Comparison of ENCODE assay signal across 19 cellular contexts in the genomic region with DNA sequence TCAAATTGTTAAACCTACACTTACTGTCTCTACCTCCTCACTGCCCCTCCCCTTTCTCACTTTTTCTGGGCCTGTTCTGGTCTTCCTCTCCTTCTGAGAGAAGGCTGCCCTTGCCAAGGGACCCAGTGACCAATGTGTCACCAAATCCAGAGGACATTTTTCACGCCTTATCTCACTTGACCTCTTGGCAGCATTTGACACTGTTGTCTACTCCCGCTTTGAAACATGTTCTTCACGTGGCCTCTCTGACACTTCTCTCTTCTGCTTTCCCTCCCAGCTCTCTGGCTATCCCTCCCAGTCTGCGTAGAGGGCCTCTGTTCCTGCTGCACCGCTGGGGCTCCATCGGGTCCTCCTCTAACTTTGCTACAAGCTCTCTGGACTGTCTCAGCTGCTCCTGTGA. TPM values are rescaled to one million over a fixed set of nuclear protein-coding genes. Genes with fewer than 3 reads are reported as not detected.
DNase-seq lines count a peak whose midpoint lies in the region; ATAC-seq, FAIRE-seq and TF ChIP-seq lines count a peak whose summit lies in the region.
"Had no signal": no experiment of that assay in that cellular context is flagged by ENCODE, and none has a peak within 500 bp of the region (broad histone marks: within the 10 kb centered on the region; RNA-seq: fewer than 3 reads in every experiment).

No MANE protein-coding gene starts in this region.

- ATAC-seq in K562 = peak; percentile 66
- peak; percentile 5 for ATAC-seq in stimulated activated naive CD8-positive, alpha-beta T cell treated with anti-CD3 and anti-CD28 coated beads, Interleukin-15, amount 100 ng/mL, for 72 hours

- no peak for TF ChIP-seq POLR2A in K562 (conservative IDR thresholded peaks at IDR 0.05)

- POLR2A ChIA-PET in K562 (lab: Yijun Ruan, JAX) = interaction anchor here (0.6 to 3.7 kb wide), 5 partner anchors 10 to 118 kb away, joined by 3 to 17 read pairs (median 3); no protein-coding TSS in a partner anchor

- TF ChIP-seq RAD21 in K562 (CRISPR knock-in tag; conservative IDR thresholded peaks at IDR 0.05 in 1 of 2, IDR thresholded peaks at IDR 0.05 in 1 of 2) = no peak

- peak overlapping the region; percentile 22; the same call in 1 of the 2 replicates for H3K4me2 ChIP-seq in K562 (ENCODE audit: insufficient read depth, low read length)
- H3K4me2 ChIP-seq: SK-N-SH had no signal

- CTCF ChIA-PET in K562 (lab: Yijun Ruan, JAX; ENCODE audit: low intra/inter-chr PET ratio) = no interaction called here

- H3K9me3 Mint-ChIP-seq in stimulated activated naive CD8-positive, alpha-beta T cell treated with anti-CD3 and anti-CD28 coated beads, Interleukin-15, amount 100 ng/mL, for 72 hours = no peaks in the 10 kb centered on the region
- no peaks in the 10 kb centered on the region for H3K9me3 Mint-ChIP-seq in type B pancreatic cell
- H3K9me3 Mint-ChIP-seq: activated T-cell treated with anti-CD3 and anti-CD28 coated beads, Interleukin-2, amount 50 U/mL, for 4 hours had no signal

- 3% methylated on average over 6 of the region's 6 CpGs for WGBS in K562 (ENCODE audit: insufficient coverage, low coverage, missing lambda C conversion rate)

- H3K4me1 ChIP-seq in left ventricle myocardium inferior (peaks cover 36% of the 10 kb centered on the region), K562 (replicated peaks in 1 of 2; ENCODE audit: control insufficient read depth in 2 of 2, insufficient read depth in 2 of 2, low read length in 2 of 2) (peaks cover 31 to 44% of the 10 kb centered on the region in 2 experiments)
- H3K4me1 ChIP-seq: BE2C, parathyroid adenoma had no signal

- H3K9me1 ChIP-seq in K562 (ENCODE audit: control insufficient read depth, insufficient read depth, low read length) = peaks cover 3% of the 10 kb centered on the region

- intact Hi-C loops in left ventricle myocardium inferior (cut with micrococcal nuclease) = no loop called here
- intact Hi-C loops in cardiac septum (cut with DNase I) = no loop called here
- intact Hi-C loops in K562 (cut with micrococcal nuclease) = no loop called here

- no peak for TF ChIP-seq EP300 in K562 (IDR thresholded peaks at IDR 0.05; ENCODE audit: low read length)

- FAIRE-seq in K562 (lab: Jason Lieb, UNC) = peak; percentile 70

- no peaks in the 10 kb centered on the region for H3K36me3 Mint-ChIP-seq in type B pancreatic cell

- no peaks in the 10 kb centered on the region for H3K27me3 ChIP-seq in left ventricle myocardium inferior (ENCODE audit: low read depth)
- no peaks in the 10 kb centered on the region for H3K27me3 ChIP-seq in K562 (ENCODE audit: control insufficient read depth in 2 of 2, insufficient read depth in 2 of 2, low read length in 2 of 2)
- H3K27me3 ChIP-seq: BE2C, esophagus squamous epithelium, stomach had no signal

- H3K4me3 Mint-ChIP-seq in stimulated activated naive CD8-positive, alpha-beta T cell treated with anti-CD3 and anti-CD28 coated beads, Interleukin-15, amount 100 ng/mL, for 72 hours = peak overlapping the region in 1 of 2 donors; percentile 52
- H3K4me3 Mint-ChIP-seq in type B pancreatic cell = no peak overlapping the region
- H3K4me3 Mint-ChIP-seq: activated T-cell treated with anti-CD3 and anti-CD28 coated beads, Interleukin-2, amount 50 U/mL, for 4 hours had no signal

- no peak for DNase-seq in left ventricle myocardium inferior
- no peak for DNase-seq in cardiac septum (ENCODE audit: low spot score)
- peak; percentile 50 for DNase-seq in MV-4-11 (lab: John Stamatoyannopoulos, UW)
- DNase-seq in K562 (ENCODE audit: extremely low read depth in 1 of 4, low spot score in 3 of 4) = peak; percentile 50 to 66 (median 52)
- DNase-seq in stimulated activated naive CD8-positive, alpha-beta T cell treated with anti-CD3 and anti-CD28 coated beads, Interleukin-15, amount 100 ng/mL, for 72 hours = no peak
- DNase-seq in DMS53 treated with DMSO at 0.1 percent for 48 hours (lab: John Stamatoyannopoulos, UW; ENCODE audit: unreplicated experiment) = no peak
- DNase-seq in activated gamma-delta T cell treated with Interleukin-2 at 50 U/mL for 16 hours = no peak
- no peak for DNase-seq in type B pancreatic cell (ENCODE audit: extremely low spot score, unreplicated experiment)
- DNase-seq: activated T-cell treated with anti-CD3 and anti-CD28 coated beads, Interleukin-2, amount 50 U/mL, for 4 hours; BE2C; cortex of kidney; DND-41; esophagus squamous epithelium; NCI-H1694 treated with DMSO at 0.1 percent for 48 hours; NCI-H446 treated with DMSO at 0.1 percent for 48 hours; SK-N-SH; stomach had no signal

- H3K27ac ChIP-seq in left ventricle myocardium inferior (replicated peaks) (peak overlapping the region; percentile 68), K562 (ENCODE audit: extremely low read depth, low read depth, low read length) (no peak overlapping the region; the same call in 2 of the 3 replicates)
- H3K27ac ChIP-seq: HL-60, parathyroid adenoma, stomach had no signal

- no peak overlapping the region for H2AFZ ChIP-seq in K562 (ENCODE audit: low read depth, low read length)
- H2AFZ ChIP-seq: parathyroid adenoma had no signal

- H4K20me1 ChIP-seq in K562 (replicated peaks; ENCODE audit: control insufficient read depth, insufficient read depth, low read length) = no peaks in the 10 kb centered on the region; the same call in 1 of the 2 replicates

- H3K4me1 Mint-ChIP-seq in stimulated activated naive CD8-positive, alpha-beta T cell treated with anti-CD3 and anti-CD28 coated beads, Interleukin-15, amount 100 ng/mL, for 72 hours = peaks cover 24% of the 10 kb centered on the region
- peaks cover 12% of the 10 kb centered on the region for H3K4me1 Mint-ChIP-seq in type B pancreatic cell (ENCODE audit: unreplicated experiment)

- H3K79me2 ChIP-seq in K562 (ENCODE audit: control insufficient read depth, insufficient read depth, low read length) = no peaks in the 10 kb centered on the region
- H3K79me2 ChIP-seq: parathyroid adenoma had no signal

- in situ Hi-C loops in K562 (cut with MboI) = no loop called here

- H3K36me3 ChIP-seq in left ventricle myocardium inferior = no peaks in the 10 kb centered on the region
- H3K36me3 ChIP-seq in K562 (ENCODE audit: control insufficient read depth, insufficient read depth, low read length) = no peaks in the 10 kb centered on the region
- H3K36me3 ChIP-seq: BE2C, esophagus squamous epithelium, stomach had no signal

- TF ChIP-seq CTCF in left ventricle myocardium inferior (IDR thresholded peaks at IDR 0.05; ENCODE audit: borderline replicate concordance) = no peak
- no peak for TF ChIP-seq CTCF in K562 (IDR thresholded peaks at IDR 0.05 in 2 of 3, conservative IDR thresholded peaks at IDR 0.05 in 1 of 3; ENCODE audit: insufficient read depth in 2 of 3, low read depth in 1 of 3, low read length in 3 of 3)
- no peak for TF ChIP-seq CTCF in type B pancreatic cell (conservative IDR thresholded peaks at IDR 0.05)

- H3K4me3 ChIP-seq in left ventricle myocardium inferior (no peak overlapping the region), K562 (no peak overlapping the region)
- H3K4me3 ChIP-seq: esophagus squamous epithelium, stomach had no signal

- no TSS peak for BruUV-seq in K562 (replicated peaks; lab: Mats Ljungman, UMichigan)

- H3K27me3 Mint-ChIP-seq in stimulated activated naive CD8-positive, alpha-beta T cell treated with anti-CD3 and anti-CD28 coated beads, Interleukin-15, amount 100 ng/mL, for 72 hours = no peaks in the 10 kb centered on the region
- peaks cover 26% of the 10 kb centered on the region for H3K27me3 Mint-ChIP-seq in type B pancreatic cell

- H3K27ac Mint-ChIP-seq in stimulated activated naive CD8-positive, alpha-beta T cell treated with anti-CD3 and anti-CD28 coated beads, Interleukin-15, amount 100 ng/mL, for 72 hours = peak overlapping the region in 1 of 2 donors; percentile 52
- H3K27ac Mint-ChIP-seq in type B pancreatic cell = no peak overlapping the region

- H3K9ac ChIP-seq in K562 (ENCODE audit: insufficient read depth in 1 of 2, low read depth in 2 of 2, low read length in 2 of 2) = peak overlapping the region in 1 of 2 experiments; percentile 38; a peak in 1 of 4 replicates
- H3K9ac ChIP-seq: parathyroid adenoma, SK-N-SH had no signal

- H3K9me3 ChIP-seq in left ventricle myocardium inferior (replicated peaks) = no peaks in the 10 kb centered on the region
- H3K9me3 ChIP-seq in K562 (replicated peaks; ENCODE audit: control insufficient read depth, insufficient read depth, low read depth, low read length) = no peaks in the 10 kb centered on the region
- H3K9me3 ChIP-seq: BE2C, esophagus squamous epithelium, SK-N-SH, stomach had no signal

RNA-seq across cellular contexts. Expression of a gene that starts 25.3 kb away (rescaled TPM):
- total RNA-seq in left ventricle myocardium inferior (1.5 TPM), cardiac septum (3.6 TPM), K562 (2014; rRNA removed) (1.6 and 1.8 TPM in 2 replicates), K562 (2014; rRNA removed; fragmentation: Illumina TruSeq; extraction: Trizol) (0.64 and 0.76 TPM in 2 replicates), K562 (2015; rRNA removed; fragmentation: Illumina TruSeq; extraction: Trizol) (0.72 and 0.79 TPM in 2 replicates), K562 (2021) (3.8 and 4.1 TPM in 2 replicates), type B pancreatic cell (ENCODE audit: low replicate concordance) (0.85 and 1.1 TPM in 2 replicates)
- 4.1 and 12.8 TPM in 2 replicates for total RNA-seq in K562 (2011; cell fraction: chromatin; rRNA removed; ENCODE audit: low replicate concordance)
- total RNA-seq in K562 (2011; cell fraction: nucleolus; rRNA removed) = 7.4 and 7.5 TPM in 2 replicates
- total RNA-seq in K562 (2011; cell fraction: nucleoplasm; rRNA removed) = 4.4 and 4.6 TPM in 2 replicates
- polyA plus RNA-seq in K562 (2011; rRNA removed) (0.79 and 1.7 TPM in 2 replicates), K562 (2014; fragmentation: Illumina TruSeq; extraction: Trizol) (3.5 and 3.8 TPM in 2 replicates), K562 (2014; fragmentation: Nextera tagmentation; extraction: Ambion mirVana) (under 1 TPM; 0.07 to 0.27 TPM), K562 (2014; rRNA removed) (3.4 and 3.7 TPM in 2 replicates)
- 1.1 and 1.3 TPM in 2 replicates for polyA plus RNA-seq in K562 (2011; cell fraction: cytosol; rRNA removed)
- 6.3 and 9.8 TPM in 2 replicates for polyA plus RNA-seq in K562 (2011; cell fraction: nucleus; rRNA removed)
- polyA plus RNA-seq in K562 (2012) = 2.5 and 4.6 TPM in 2 replicates
- 0.42 and 0.49 TPM in 2 replicates for polyA minus RNA-seq in K562 (2011; rRNA and poly(A)+ RNA removed)
- 1.0 TPM in 2 replicates for polyA minus RNA-seq in K562 (2011; cell fraction: cytosol; rRNA and poly(A)+ RNA removed)
- 3.6 and 3.7 TPM in 2 replicates for polyA minus RNA-seq in K562 (2011; cell fraction: nucleus; rRNA and poly(A)+ RNA removed)

RNA-seq across cellular contexts. Expression of a gene that starts 53.3 kb away (rescaled TPM):
- total RNA-seq in left ventricle myocardium inferior = 24.4 TPM
- 8.7 TPM for total RNA-seq in cardiac septum
- total RNA-seq in K562 (2011; cell fraction: chromatin; rRNA removed; ENCODE audit: low replicate concordance) = 0.37 TPM in 1 of 2 replicates, not detected in the other
- 0.92 and 1.0 TPM in 2 replicates for total RNA-seq in K562 (2011; cell fraction: nucleolus; rRNA removed)
- total RNA-seq in K562 (2011; cell fraction: nucleoplasm; rRNA removed) = 0.51 TPM in 1 of 2 replicates, not detected in the other
- 0.36 and 0.69 TPM in 2 replicates for total RNA-seq in K562 (2014; rRNA removed)
- total RNA-seq in K562 (2014; rRNA removed; fragmentation: Illumina TruSeq; extraction: Trizol) = 0.11 TPM in 1 of 2 replicates, not detected in the other
- total RNA-seq in K562 (2015; rRNA removed; fragmentation: Illumina TruSeq; extraction: Trizol) = 0.11 TPM in 1 of 2 replicates, not detected in the other
- 0.89 and 1.2 TPM in 2 replicates for total RNA-seq in K562 (2021)
- 0.07 and 0.17 TPM in 2 replicates for polyA plus RNA-seq in K562 (2011; rRNA removed)
- polyA plus RNA-seq in K562 (2011; cell fraction: cytosol; rRNA removed) = 0.04 and 1.2 TPM in 2 replicates
- polyA plus RNA-seq in K562 (2011; cell fraction: nucleus; rRNA removed) = 0.08 and 0.85 TPM in 2 replicates
- 0.51 and 1.2 TPM in 2 replicates for polyA plus RNA-seq in K562 (2012)
- 0.12 TPM in 1 of 2 replicates, not detected in the other for polyA plus RNA-seq in K562 (2014; fragmentation: Illumina TruSeq; extraction: Trizol)
- not detected for polyA plus RNA-seq in K562 (2014; fragmentation: Nextera tagmentation; extraction: Ambion mirVana)
- polyA plus RNA-seq in K562 (2014; rRNA removed) = 0.23 and 0.48 TPM in 2 replicates
- polyA minus RNA-seq in K562 (2011; rRNA and poly(A)+ RNA removed) = not detected in 2 replicates
- not detected in 2 replicates for polyA minus RNA-seq in K562 (2011; cell fraction: cytosol; rRNA and poly(A)+ RNA removed)
- 0.44 and 0.54 TPM in 2 replicates for polyA minus RNA-seq in K562 (2011; cell fraction: nucleus; rRNA and poly(A)+ RNA removed)
- total RNA-seq in type B pancreatic cell (ENCODE audit: low replicate concordance) = 101 and 207 TPM in 2 replicates

Comparison
In these comparisons a context has a peak if more than half of its experiments do, and no peak if none do; other contexts are left out.
1. DNase-seq: peak in MV-4-11 (single experiment) and K562 (4 of 4); none in left ventricle myocardium inferior (single experiment), cardiac septum (single experiment), stimulated activated naive CD8-positive, alpha-beta T cell treated with anti-CD3 and anti-CD28 coated beads, Interleukin-15, amount 100 ng/mL, for 72 hours (0 of 2), DMS53 treated with DMSO at 0.1 percent for 48 hours (single experiment), activated gamma-delta T cell treated with Interleukin-2 at 50 U/mL for 16 hours (single experiment) and type B pancreatic cell (single experiment).